ENCODE assay signal across 16 cellular contexts in the genomic region with DNA sequence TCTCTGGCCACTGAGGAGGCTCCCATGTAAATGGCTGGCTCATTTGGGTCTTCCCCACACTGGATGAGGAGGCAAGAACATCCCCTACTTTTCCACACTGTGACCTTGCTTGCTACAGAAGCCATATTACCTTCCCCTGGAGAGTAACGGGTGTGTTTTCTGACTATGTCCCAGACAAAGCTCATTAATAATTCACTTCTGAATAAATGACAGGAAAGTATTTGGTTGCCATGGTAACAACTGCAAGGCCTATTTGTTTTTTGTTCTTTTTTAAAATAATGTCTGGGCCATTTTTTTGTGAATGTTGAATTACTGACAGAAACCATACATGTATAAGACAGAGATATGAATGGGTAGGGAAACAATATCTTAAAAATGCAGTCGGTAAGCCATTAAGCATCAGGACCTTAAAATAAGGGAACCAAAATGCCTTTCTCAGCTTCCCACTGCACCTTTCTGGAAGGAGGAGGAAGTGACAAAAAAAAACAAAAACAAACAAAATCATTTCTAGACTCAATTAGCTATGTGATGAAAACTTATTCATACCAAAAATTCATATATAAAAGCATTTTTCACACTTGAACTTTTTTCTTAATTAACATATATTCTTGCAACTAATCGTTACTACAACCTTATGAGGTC. TPM values are rescaled to one million over a fixed set of nuclear protein-coding genes. Genes with fewer than 3 reads are reported as not detected.
DNase-seq lines count a peak whose midpoint lies in the region; ATAC-seq and TF ChIP-seq lines count a peak whose summit lies in the region.
"Had no signal": no experiment of that assay in that cellular context is flagged by ENCODE, and none has a peak within 500 bp of the region (broad histone marks: within the 10 kb centered on the region; RNA-seq: fewer than 3 reads in every experiment).

No MANE protein-coding gene starts in this region.

- H3K9me3 ChIP-seq in body of pancreas (no peaks in the 10 kb centered on the region), mesenchymal stem cell (ENCODE audit: control insufficient read depth, low read length) (no peaks in the 10 kb centered on the region), BE2C (no peaks in the 10 kb centered on the region)
- H3K9me3 ChIP-seq: colonic mucosa had no signal

- no peaks in the 10 kb centered on the region for H3K79me1 ChIP-seq in mesenchymal stem cell (replicated peaks; ENCODE audit: low read length, poor library complexity, severe bottlenecking)

- no peak overlapping the region for H2BK12ac ChIP-seq in mesenchymal stem cell (ENCODE audit: low read length in 2 of 2)

- no peak for TF ChIP-seq POLR2A in body of pancreas (IDR thresholded peaks at IDR 0.05)

- 34 to 43% methylated on average over 3 of the region's 3 CpGs for WGBS in body of pancreas, 2 donors
- WGBS in mesenchymal stem cell: 100% methylated on average over 1 of the region's 3 CpGs

- no peak overlapping the region for H2BK5ac ChIP-seq in mesenchymal stem cell (ENCODE audit: low read depth, low read length, poor library complexity, severe bottlenecking)

- no peak overlapping the region for H2AFZ ChIP-seq in mesenchymal stem cell (ENCODE audit: low read depth, low read length)

- H2AK5ac ChIP-seq in mesenchymal stem cell (ENCODE audit: low read length, severe bottlenecking): no peak overlapping the region

- H3K36me3 Mint-ChIP-seq in CD14-positive monocyte: no peaks in the 10 kb centered on the region

- ATAC-seq in body of pancreas: peak; percentile 43

- peak overlapping the region; percentile 1 to 83 (median 63) for H3K27ac ChIP-seq in body of pancreas
- no peak overlapping the region for H3K27ac ChIP-seq in mesenchymal stem cell (ENCODE audit: low read length, poor library complexity, severe bottlenecking)
- H3K27ac ChIP-seq: colonic mucosa had no signal

- no peak overlapping the region for H2BK15ac ChIP-seq in mesenchymal stem cell (ENCODE audit: low read depth, poor library complexity, severe bottlenecking)

- H3K4ac ChIP-seq in mesenchymal stem cell (ENCODE audit: low read depth in 1 of 2, low read length in 2 of 2): no peak overlapping the region

- DNase-seq in CD14-positive monocyte (ENCODE audit: low spot score) (no peak), KG1 (lab: John Stamatoyannopoulos, UW) (peak; percentile 12), body of pancreas (no peak), mesenchymal stem cell (no peak), HPDE6-E6E7 (ENCODE audit: extremely low spot score) (no peak), BE2C (no peak), NCI-H774 (lab: John Stamatoyannopoulos, UW) (no peak)
- DNase-seq in activated CD4-positive, alpha-beta T cell treated with anti-CD3 and anti-CD28 coated beads for 48 hours: no peak
- DNase-seq: activated CD4-positive, alpha-beta T cell treated with anti-CD3 and anti-CD28 coated beads, Interleukin-2, amount 50 U/mL, for 4 hours; activated effector memory CD4-positive, alpha-beta T cell treated with Interleukin-2 at 50 U/mL for 16 hours; colonic mucosa; foreskin fibroblast; Karpas-422; NCI-H2081; small intestine had no signal

- H3K9ac ChIP-seq in mesenchymal stem cell (ENCODE audit: low read length): peak overlapping the region; percentile 46

- H3K4me2 ChIP-seq in mesenchymal stem cell (ENCODE audit: low read length, poor library complexity, severe bottlenecking): no peak overlapping the region

- H3K23ac ChIP-seq in mesenchymal stem cell (ENCODE audit: low read length in 2 of 2): no peak overlapping the region

- H4K8ac ChIP-seq in mesenchymal stem cell (ENCODE audit: low read length): no peak overlapping the region

- H3K4me1 Mint-ChIP-seq in CD14-positive monocyte: peaks cover 19% of the 10 kb centered on the region

- H3K4me3 ChIP-seq in body of pancreas (no peak overlapping the region), mesenchymal stem cell (ENCODE audit: insufficient read depth in 1 of 2, low read depth in 1 of 2, low read length in 2 of 2) (no peak overlapping the region), BE2C (ENCODE audit: low read depth, low read length) (no peak overlapping the region)
- H3K4me3 ChIP-seq: colonic mucosa had no signal

- H2BK120ac ChIP-seq in mesenchymal stem cell (ENCODE audit: low read depth, low read length): no peak overlapping the region

- H3K36me3 ChIP-seq in body of pancreas (replicated peaks in 1 of 2; ENCODE audit: insufficient read depth in 1 of 2, low read depth in 2 of 2): no peaks in the 10 kb centered on the region
- H3K36me3 ChIP-seq in mesenchymal stem cell (ENCODE audit: control insufficient read depth in 1 of 2, insufficient read depth in 2 of 2, low read depth in 1 of 2, low read length in 2 of 2): peaks cover 0 to 14% of the 10 kb centered on the region in 2 experiments
- H3K36me3 ChIP-seq in BE2C: no peaks in the 10 kb centered on the region
- H3K36me3 ChIP-seq: colonic mucosa had no signal

- peak; percentile 63 for TF ChIP-seq CTCF in CD14-positive monocyte (IDR thresholded peaks at IDR 0.05)
- peak in 1 of 7 experiments; percentile 57 for TF ChIP-seq CTCF in body of pancreas (IDR thresholded peaks at IDR 0.05)
- no peak for TF ChIP-seq CTCF in BE2C (IDR thresholded peaks at IDR 0.05; ENCODE audit: low read depth, low read length)

- H3K14ac ChIP-seq in mesenchymal stem cell (ENCODE audit: low read length in 2 of 2): no peak overlapping the region

- no peaks in the 10 kb centered on the region for H3K27me3 ChIP-seq in body of pancreas
- H3K27me3 ChIP-seq in mesenchymal stem cell (ENCODE audit: control insufficient read depth in 1 of 2, insufficient read depth in 1 of 2, low read length in 2 of 2): peaks cover 0 to 1% of the 10 kb centered on the region in 2 experiments
- no peaks in the 10 kb centered on the region for H3K27me3 ChIP-seq in BE2C
- H3K27me3 ChIP-seq: colonic mucosa had no signal

- H3K9me3 Mint-ChIP-seq in CD14-positive monocyte: no peaks in the 10 kb centered on the region
- H3K9me3 Mint-ChIP-seq: neural crest cell had no signal

- intact Hi-C loops in CD14-positive monocyte (cut with micrococcal nuclease) (loop anchor here (10.0 kb wide), 2 partner anchors 213 to 243 kb away; no protein-coding TSS in a partner anchor), body of pancreas (cut with DNase I) (no loop called here)

- H3K27ac Mint-ChIP-seq in CD14-positive monocyte: peak overlapping the region in 1 of 7 donors; percentile 30

- no peak overlapping the region for H4K91ac ChIP-seq in mesenchymal stem cell (ENCODE audit: low read length)

- peaks cover 61% of the 10 kb centered on the region for H3K4me1 ChIP-seq in body of pancreas
- no peaks in the 10 kb centered on the region for H3K4me1 ChIP-seq in mesenchymal stem cell (ENCODE audit: control insufficient read depth, insufficient read depth, low read depth, low read length)
- no peaks in the 10 kb centered on the region for H3K4me1 ChIP-seq in BE2C

- H3K27me3 Mint-ChIP-seq in CD14-positive monocyte (ENCODE audit: low read depth in 3 of 3): peaks cover 1 to 4% (median 2%) of the 10 kb centered on the region in 3 donors

- H3K4me3 Mint-ChIP-seq in CD14-positive monocyte: no peak overlapping the region
- H3K4me3 Mint-ChIP-seq: neural crest cell had no signal

- no peak overlapping the region for H3K18ac ChIP-seq in mesenchymal stem cell (ENCODE audit: low read depth in 1 of 2, low read length in 2 of 2)

RNA-seq across cellular contexts. Expression of gene SLC1A2, which starts 31.9 kb away (rescaled TPM):
- not detected for polyA plus RNA-seq in CD14-positive monocyte
- total RNA-seq in body of pancreas: 10 to 100 TPM; 23.1 to 73.7 TPM
- polyA plus RNA-seq in mesenchymal stem cell (2013, experiment 1 of 2): 0.18 TPM
- 0.11 TPM for polyA plus RNA-seq in mesenchymal stem cell (2013, experiment 2 of 2)
- polyA plus RNA-seq in BE2C (2012; ENCODE audit: insufficient read depth, insufficient read length, low read depth): not detected
